8 cellular contexts compared by ENCODE assay signal in genomic region chr10:103554488-103555320, GRCh38.
A peak's percentile ranks its signal among the peaks of the same experiment; 100 is the strongest.
DNase-seq lines count a peak whose midpoint lies in the region; ATAC-seq and TF ChIP-seq lines count a peak whose summit lies in the region.

No MANE protein-coding gene starts in this region.

- H3K4me1 ChIP-seq in HEK293 (ENCODE audit: control insufficient read depth, insufficient read depth, low read length): peaks cover 3% of the 10 kb centered on the region; the same call in 1 of the 2 replicates
- peaks cover 38 to 67% (median 50%) of the 10 kb centered on the region in 3 donors for H3K4me1 ChIP-seq in skeletal muscle tissue (ENCODE audit: control insufficient read depth in 3 of 3, insufficient read depth in 3 of 3, low read length in 3 of 3)

- peak overlapping the region; percentile 36 for H3K4me3 ChIP-seq in HEK293 (ENCODE audit: low read depth, low read length)
- peak overlapping the region in 2 of 3 donors; percentile 81 to 84 for H3K4me3 ChIP-seq in skeletal muscle tissue (ENCODE audit: low read length in 3 of 3)

- peak overlapping the region in 2 of 3 donors; percentile 17 to 85 for H3K9ac ChIP-seq in skeletal muscle tissue (ENCODE audit: low read depth in 1 of 3, low read length in 3 of 3)

- H3K36me3 ChIP-seq in HEK293 (ENCODE audit: control insufficient read depth in 2 of 2, insufficient read depth in 1 of 2, low read length in 2 of 2) (no peaks in the 10 kb centered on the region), skeletal muscle tissue (ENCODE audit: control insufficient read depth in 3 of 3, insufficient read depth in 3 of 3, low read length in 3 of 3) (peaks cover 0 to 3% (median 1%) of the 10 kb centered on the region in 3 donors)

- DNase-seq in AG20443 (ENCODE audit: low spot score): peak; percentile 74
- DNase-seq in RKO (ENCODE audit: low spot score): peak; percentile 78
- DNase-seq in T47D (ENCODE audit: low read depth in 1 of 2, low spot score in 1 of 2): peak; percentile 63 to 67
- peak; percentile 88 for DNase-seq in iPS-NIHi11 (ENCODE audit: low spot score)

- H3K27ac ChIP-seq in HEK293 (ENCODE audit: extremely low read depth, low read depth, low read length) (no peak overlapping the region), skeletal muscle tissue (ENCODE audit: low read depth, low read length) (peak overlapping the region; percentile 82)

- POLR2A ChIA-PET in HEK293 (lab: Yijun Ruan, JAX): interaction anchor here (0.7 to 1.6 kb wide), 2 partner anchors 55 to 63 kb away, joined by 3 to 4 read pairs; no protein-coding TSS in a partner anchor

- no peak for TF ChIP-seq CTCF in HEK293 (tag by site-specific recombination; IDR thresholded peaks at IDR 0.05)

- H3K27me3 ChIP-seq in skeletal muscle tissue (ENCODE audit: control insufficient read depth in 3 of 3, insufficient read depth in 3 of 3, low read length in 3 of 3): no peaks in the 10 kb centered on the region

- no peaks in the 10 kb centered on the region for H3K9me3 ChIP-seq in HEK293 (ENCODE audit: control insufficient read depth, insufficient read depth, low read depth, low read length)
- no peaks in the 10 kb centered on the region for H3K9me3 ChIP-seq in skeletal muscle tissue (ENCODE audit: control insufficient read depth in 3 of 3, low read length in 3 of 3)

- ATAC-seq in GM18502 (IDR thresholded peaks at IDR 0.05; ENCODE audit: poor library complexity, unreplicated experiment) (no peak), HG03108 (IDR thresholded peaks at IDR 0.05; ENCODE audit: unreplicated experiment) (no peak)

- in situ Hi-C loops in T47D (cut with HindIII; ENCODE audit: low pct_unique_long_range_greater_than_20kb, low sequenced_read_pairs): no loop called here

- CTCF ChIA-PET in HEK293 (lab: Yijun Ruan, JAX): interaction anchor here (1.0 kb wide), 1 partner anchor 9 kb away, joined by 4 read pairs; no protein-coding TSS in a partner anchor

TF ChIP-seq in HEK293, 187 proteins besides CTCF, POLR2A, EP300 and RAD21 (continues in another document):
- peak; percentile 25; the same call in 1 of the 2 replicates for TF ChIP-seq ZIC2 (tag by site-specific recombination; IDR thresholded peaks at IDR 0.05)
- TF ChIP-seq ZNF148 (tag by site-specific recombination; IDR thresholded peaks at IDR 0.05; ENCODE audit: borderline replicate concordance): no peak
- peak; percentile 9; the same call in 1 of the 2 replicates for TF ChIP-seq ZNF341 (tag by site-specific recombination; IDR thresholded peaks at IDR 0.05; ENCODE audit: low read depth)
- TF ChIP-seq ZNF558 (tag by site-specific recombination; IDR thresholded peaks at IDR 0.05): no peak
- TF ChIP-seq ATF2 (tag by site-specific recombination; IDR thresholded peaks at IDR 0.05; ENCODE audit: low read depth): no peak
- no peak for TF ChIP-seq ZNF175 (tag by site-specific recombination; IDR thresholded peaks at IDR 0.05)
- TF ChIP-seq EGR2 (tag by site-specific recombination; IDR thresholded peaks at IDR 0.05; ENCODE audit: low read depth): peak; percentile 68
- no peak for TF ChIP-seq ZNF843 (tag by site-specific recombination; IDR thresholded peaks at IDR 0.05)
- TF ChIP-seq ZNF600 (tag by site-specific recombination; IDR thresholded peaks at IDR 0.05): peak; percentile 47; the same call in 1 of the 2 replicates
- peak; percentile 39 for TF ChIP-seq ZBTB17 (tag by site-specific recombination; IDR thresholded peaks at IDR 0.05)
- TF ChIP-seq WT1 (tag by site-specific recombination; IDR thresholded peaks at IDR 0.05): 0 out of 2 replicates have a peak, but pooled peaks have one; percentile 8
- no peak for TF ChIP-seq ZNF433 (tag by site-specific recombination; IDR thresholded peaks at IDR 0.05; ENCODE audit: low read depth)
- TF ChIP-seq ZFHX2 (tag by site-specific recombination; conservative IDR thresholded peaks at IDR 0.05): peak; percentile 91
- no peak for TF ChIP-seq ZNF132 (tag by site-specific recombination; IDR thresholded peaks at IDR 0.05; ENCODE audit: borderline replicate concordance)
- TF ChIP-seq ZBTB1 (tag by site-specific recombination; IDR thresholded peaks at IDR 0.05): no peak
- no peak for TF ChIP-seq YY2 (tag by site-specific recombination; IDR thresholded peaks at IDR 0.05)
- TF ChIP-seq ZNF239 (tag by site-specific recombination; IDR thresholded peaks at IDR 0.05): no peak
- no peak for TF ChIP-seq ZNF658 (tag by site-specific recombination; IDR thresholded peaks at IDR 0.05)
- 0 out of 2 replicates have a peak, but pooled peaks have one; percentile 21 for TF ChIP-seq FEZF1 (tag by site-specific recombination; IDR thresholded peaks at IDR 0.05)
- peak; percentile 29; the same call in 1 of the 2 replicates for TF ChIP-seq KLF9 (tag by site-specific recombination; IDR thresholded peaks at IDR 0.05; ENCODE audit: low read depth)
- TF ChIP-seq KLF17 (tag by site-specific recombination; IDR thresholded peaks at IDR 0.05): no peak
- no peak for TF ChIP-seq HOXC10 (CRISPR knock-in tag; IDR thresholded peaks at IDR 0.05)
- no peak for TF ChIP-seq ZNF266 (tag by site-specific recombination; IDR thresholded peaks at IDR 0.05; ENCODE audit: low read depth)
- peak; percentile 81 for TF ChIP-seq GLIS1 (tag by site-specific recombination; IDR thresholded peaks at IDR 0.05)
- no peak for TF ChIP-seq ZNF747 (tag by site-specific recombination; IDR thresholded peaks at IDR 0.05)
- TF ChIP-seq ZNF146 (tag by site-specific recombination; IDR thresholded peaks at IDR 0.05): no peak
- TF ChIP-seq ZNF138 (tag by site-specific recombination; IDR thresholded peaks at IDR 0.05; ENCODE audit: borderline replicate concordance): no peak
- no peak for TF ChIP-seq GLI4 (tag by site-specific recombination; IDR thresholded peaks at IDR 0.05)
- TF ChIP-seq ZNF16 (tag by site-specific recombination; IDR thresholded peaks at IDR 0.05; ENCODE audit: low read depth): no peak
- TF ChIP-seq ZBTB26 (tag by site-specific recombination; optimal IDR thresholded peaks at IDR 0.05): peak; percentile 62
- TF ChIP-seq IKZF3 (tag by site-specific recombination; IDR thresholded peaks at IDR 0.05): peak; percentile 64
